In the genomic region with DNA sequence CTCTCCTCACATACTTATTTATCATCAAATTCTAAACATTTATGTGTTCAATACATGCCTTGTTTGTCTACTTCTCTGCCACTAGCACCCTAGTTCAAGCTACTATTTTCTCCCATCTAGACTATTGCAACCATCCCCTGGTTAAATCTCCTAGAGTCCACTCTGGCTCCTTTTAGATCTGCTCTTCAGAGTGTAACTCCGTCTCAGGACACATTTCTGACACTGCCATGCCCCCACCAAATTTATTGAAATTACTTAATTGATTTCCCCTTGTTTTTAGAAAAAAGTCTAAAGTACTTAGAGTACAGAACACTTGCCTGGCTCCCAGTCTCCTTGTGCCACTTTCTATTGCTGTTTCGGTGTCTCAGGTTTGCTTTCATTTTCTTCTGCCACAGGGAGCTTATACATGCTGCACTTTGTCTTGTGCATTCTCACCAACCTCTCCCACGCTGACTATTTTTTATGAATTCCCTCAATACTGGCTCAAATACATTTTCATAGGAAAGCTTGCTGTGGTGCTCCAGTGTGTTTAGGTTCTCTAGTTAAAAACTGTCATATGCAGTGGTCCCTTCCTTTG, we compare ENCODE assay signal across 10 cellular contexts.
A peak's percentile ranks its signal among the peaks of the same experiment; 100 is the strongest.
DNase-seq lines count a peak whose midpoint lies in the region; ATAC-seq and TF ChIP-seq lines count a peak whose summit lies in the region.
"Had no signal": no experiment of that assay in that cellular context is flagged by ENCODE, and none has a peak within 500 bp of the region (broad histone marks: within the 10 kb centered on the region; RNA-seq: fewer than 3 reads in every experiment).

No MANE protein-coding gene starts in this region.

- DNase-seq in activated CD8-positive, alpha-beta memory T cell treated with anti-CD3 and anti-CD28 coated beads, Interleukin-2, amount 50 U/mL, for 4 hours: no peak
- DNase-seq in SJCRH30 (no peak), tibial nerve (ENCODE audit: low spot score in 2 of 2) (no peak)
- no peak for DNase-seq in CD4-positive, alpha-beta T cell
- DNase-seq: DMS153 had no signal

- intact Hi-C loops in CD4-positive, alpha-beta T cell (cut with DNase I, micrococcal nuclease): no loop called here

- no peak overlapping the region for H3K4me3 Mint-ChIP-seq in CD4-positive, alpha-beta T cell

- peak overlapping the region; percentile 78 for H3K4me3 ChIP-seq in KMS-11 (IDR thresholded peaks at IDR 0.05; ENCODE audit: insufficient read depth, low read depth, low read length)
- peak overlapping the region; percentile 0 to 26 for H3K4me3 ChIP-seq in muscle layer of duodenum (ENCODE audit: low read depth in 1 of 2, low read length in 2 of 2)
- H3K4me3 ChIP-seq in SJCRH30: no peak overlapping the region
- H3K4me3 ChIP-seq in tibial nerve: no peak overlapping the region

- no peak overlapping the region for H3K27ac ChIP-seq in KMS-11
- H3K27ac ChIP-seq in muscle layer of duodenum (ENCODE audit: low read length): no peak overlapping the region
- H3K27ac ChIP-seq in SJCRH30: no peak overlapping the region
- H3K27ac ChIP-seq in tibial nerve: no peak overlapping the region
- no peak overlapping the region for H3K27ac ChIP-seq in CD4-positive, alpha-beta T cell (ENCODE audit: low read depth, low read length)
- H3K27ac ChIP-seq: parathyroid adenoma had no signal

- H3K36me3 ChIP-seq in KMS-11 (ENCODE audit: insufficient read depth) (no peaks in the 10 kb centered on the region), muscle layer of duodenum (ENCODE audit: control insufficient read depth in 1 of 2, insufficient read depth in 2 of 2, low read length in 2 of 2) (no peaks in the 10 kb centered on the region), SJCRH30 (no peaks in the 10 kb centered on the region), tibial nerve (no peaks in the 10 kb centered on the region)

- 81 to 89% methylated on average over 3 of the region's 3 CpGs for WGBS in tibial nerve, 2 donors

- no peaks in the 10 kb centered on the region for H3K9me3 Mint-ChIP-seq in CD4-positive, alpha-beta T cell

- H3K4me1 ChIP-seq in KMS-11 (ENCODE audit: low read depth, poor library complexity, severe bottlenecking) (peaks cover 42% of the 10 kb centered on the region), muscle layer of duodenum (ENCODE audit: control insufficient read depth in 1 of 2, insufficient read depth in 2 of 2, low read length in 2 of 2) (no peaks in the 10 kb centered on the region), SJCRH30 (no peaks in the 10 kb centered on the region), tibial nerve (no peaks in the 10 kb centered on the region)
- H3K4me1 ChIP-seq: parathyroid adenoma had no signal

- no peaks in the 10 kb centered on the region for H3K36me3 Mint-ChIP-seq in CD4-positive, alpha-beta T cell (ENCODE audit: low read depth)

- H3K27ac Mint-ChIP-seq in CD4-positive, alpha-beta T cell: no peak overlapping the region

- TF ChIP-seq CTCF in KMS-11 (conservative IDR thresholded peaks at IDR 0.05; ENCODE audit: low read depth, low read length) (no peak), tibial nerve (IDR thresholded peaks at IDR 0.05) (no peak)
- no peak for TF ChIP-seq CTCF in CD4-positive, alpha-beta T cell (IDR thresholded peaks at IDR 0.05)

- no peak overlapping the region for H3K9ac ChIP-seq in KMS-11
- H3K9ac ChIP-seq: parathyroid adenoma had no signal

- H3K9me3 ChIP-seq in muscle layer of duodenum (ENCODE audit: control insufficient read depth in 1 of 2, low read length in 2 of 2): no peaks in the 10 kb centered on the region
- no peaks in the 10 kb centered on the region for H3K9me3 ChIP-seq in SJCRH30 (replicated peaks)
- no peaks in the 10 kb centered on the region for H3K9me3 ChIP-seq in tibial nerve
- no peaks in the 10 kb centered on the region for H3K9me3 ChIP-seq in CD4-positive, alpha-beta T cell (ENCODE audit: control insufficient read depth, low read length)

- CTCF ChIA-PET in CD4-positive, alpha-beta T cell (lab: Charles Lee): no interaction called here

- ATAC-seq in GM18868 (IDR thresholded peaks at IDR 0.05; ENCODE audit: unreplicated experiment): peak; percentile 96
- peak; percentile 94 for ATAC-seq in HG02610 (IDR thresholded peaks at IDR 0.05; ENCODE audit: unreplicated experiment)
- no peak for ATAC-seq in CD4-positive, alpha-beta T cell (ENCODE audit: poor library complexity)

- TF ChIP-seq POLR2A in tibial nerve (IDR thresholded peaks at IDR 0.05): no peak

- peak overlapping the region; percentile 75 for H3K4me2 ChIP-seq in KMS-11

- H4K20me1 ChIP-seq in KMS-11 (ENCODE audit: insufficient read depth): no peaks in the 10 kb centered on the region

- H3K27me3 Mint-ChIP-seq in CD4-positive, alpha-beta T cell: no peaks in the 10 kb centered on the region

- no peaks in the 10 kb centered on the region for H3K4me1 Mint-ChIP-seq in CD4-positive, alpha-beta T cell (ENCODE audit: low read depth)

- H2AFZ ChIP-seq in KMS-11 (ENCODE audit: low read depth): peak overlapping the region; percentile 53
- H2AFZ ChIP-seq: parathyroid adenoma had no signal

- H3K27me3 ChIP-seq in KMS-11 (ENCODE audit: insufficient read depth, low read depth) (no peaks in the 10 kb centered on the region), muscle layer of duodenum (ENCODE audit: low read depth, low read length) (no peaks in the 10 kb centered on the region), SJCRH30 (no peaks in the 10 kb centered on the region), tibial nerve (no peaks in the 10 kb centered on the region)
- H3K27me3 ChIP-seq in CD4-positive, alpha-beta T cell (ENCODE audit: control insufficient read depth, insufficient read depth, low read length): no peaks in the 10 kb centered on the region

- no peak for TF ChIP-seq EP300 in tibial nerve (IDR thresholded peaks at IDR 0.05)

- POLR2A ChIA-PET in CD4-positive, alpha-beta T cell (lab: Charles Lee): no interaction called here

- no peaks in the 10 kb centered on the region for H3K79me2 ChIP-seq in KMS-11 (ENCODE audit: insufficient read depth, low read depth)
- H3K79me2 ChIP-seq: parathyroid adenoma had no signal

Comparison
In these comparisons a context has a peak if more than half of its experiments do, and no peak if none do; other contexts are left out.
1. H3K4me3 ChIP-seq: peak in KMS-11 (single experiment) and muscle layer of duodenum (2 of 2); none in SJCRH30 (single experiment) and tibial nerve (0 of 4).